ENCODE assay signal across 13 cellular contexts in the genomic region with DNA sequence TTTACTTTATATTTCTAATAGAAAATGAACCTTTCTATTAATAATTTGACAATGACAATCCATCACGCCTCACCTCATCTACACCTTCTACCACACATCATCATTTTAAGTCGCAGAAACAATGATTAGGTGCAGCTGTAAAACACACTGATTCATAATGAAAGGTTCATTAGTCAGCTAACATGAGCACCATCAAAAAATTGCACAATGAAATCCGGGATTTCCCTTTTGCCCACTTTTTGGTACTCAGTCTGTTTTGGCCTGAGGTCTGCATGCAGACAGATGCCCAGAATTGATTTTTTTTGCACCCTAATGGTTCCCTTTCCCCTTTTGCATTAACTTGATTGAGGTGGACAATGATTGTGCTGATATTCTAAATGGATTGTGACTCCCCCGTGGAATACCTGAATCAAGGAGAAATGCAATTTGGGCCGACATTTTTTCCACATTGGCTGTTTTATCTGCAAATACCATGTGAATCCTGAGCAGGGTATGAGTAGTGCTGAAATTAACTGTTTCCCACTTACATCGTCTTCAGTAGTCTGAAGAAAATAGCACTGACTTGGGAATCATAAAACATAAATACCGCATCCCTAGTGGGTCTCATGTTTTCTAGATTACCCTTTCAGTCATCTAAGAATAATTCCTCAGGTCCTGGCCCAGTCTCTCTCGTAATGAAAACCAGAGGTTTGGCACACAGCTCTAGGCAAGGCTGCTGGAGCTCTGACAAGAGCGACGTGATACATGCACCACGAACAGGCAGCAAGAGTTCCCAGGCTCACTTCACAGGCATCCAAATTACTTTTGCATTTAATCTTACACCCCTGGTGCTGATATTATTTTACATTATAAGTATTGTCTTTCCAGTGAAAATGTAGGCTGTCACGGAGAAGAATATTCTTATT.
A peak's percentile ranks its signal among the peaks of the same experiment; 100 is the strongest.
DNase-seq lines count a peak whose midpoint lies in the region; ATAC-seq, FAIRE-seq and TF ChIP-seq lines count a peak whose summit lies in the region.
"Had no signal": no experiment of that assay in that cellular context is flagged by ENCODE, and none has a peak within 500 bp of the region (broad histone marks: within the 10 kb centered on the region; RNA-seq: fewer than 3 reads in every experiment).

No MANE protein-coding gene starts in this region.

- TF ChIP-seq CTCF in foreskin fibroblast (IDR thresholded peaks at IDR 0.05; ENCODE audit: low read depth, low read length), result no peak

- DNase-seq in GM12892 (ENCODE audit: insufficient read length) (no peak), foreskin fibroblast (peak; percentile 91 to 96), skeletal muscle cell (ENCODE audit: low read depth) (peak; percentile 87), NCI-H1436 treated with DMSO at 0.1 percent for 48 hours (lab: John Stamatoyannopoulos, UW) (no peak), NCI-H2107 (lab: John Stamatoyannopoulos, UW) (no peak)
- DNase-seq in effector memory CD8-positive, alpha-beta T cell, result no peak
- DNase-seq: nephron progenitor cell; stimulated activated naive B cell treated with anti-CD40 and anti-IgM and Interleukin-4, amounts not matched to agents 10 μg/mL and 1 μg/mL and 100 μg/mL, for 72 hours had no signal

- no peak overlapping the region for H3K27ac Mint-ChIP-seq in effector memory CD8-positive, alpha-beta T cell
- H3K27ac Mint-ChIP-seq: nephron progenitor cell; stimulated activated naive B cell treated with anti-CD40 and anti-IgM and Interleukin-4, amounts not matched to agents 10 μg/mL and 1 μg/mL and 100 μg/mL, for 72 hours had no signal

- H3K36me3 Mint-ChIP-seq in effector memory CD8-positive, alpha-beta T cell (ENCODE audit: insufficient read depth), result no peaks in the 10 kb centered on the region
- H3K36me3 Mint-ChIP-seq: stimulated activated naive B cell treated with anti-CD40 and anti-IgM and Interleukin-4, amounts not matched to agents 10 μg/mL and 1 μg/mL and 100 μg/mL, for 72 hours had no signal

- H3K4me1 Mint-ChIP-seq in effector memory CD8-positive, alpha-beta T cell (ENCODE audit: low read depth in 2 of 2), result no peaks in the 10 kb centered on the region
- H3K4me1 Mint-ChIP-seq: nephron progenitor cell; stimulated activated naive B cell treated with anti-CD40 and anti-IgM and Interleukin-4, amounts not matched to agents 10 μg/mL and 1 μg/mL and 100 μg/mL, for 72 hours had no signal

- H3K27me3 Mint-ChIP-seq in effector memory CD8-positive, alpha-beta T cell, result no peaks in the 10 kb centered on the region
- H3K27me3 Mint-ChIP-seq: stimulated activated naive B cell treated with anti-CD40 and anti-IgM and Interleukin-4, amounts not matched to agents 10 μg/mL and 1 μg/mL and 100 μg/mL, for 72 hours had no signal

- H3K9me3 Mint-ChIP-seq in effector memory CD8-positive, alpha-beta T cell, result peaks cover 0 to 2% of the 10 kb centered on the region in 2 donors
- H3K9me3 Mint-ChIP-seq: nephron progenitor cell; stimulated activated naive B cell treated with anti-CD40 and anti-IgM and Interleukin-4, amounts not matched to agents 10 μg/mL and 1 μg/mL and 100 μg/mL, for 72 hours had no signal

- ATAC-seq in SK-N-SH treated with all-trans-retinoic acid at 6 μM for 48 hours (peak; percentile 72), HG03565 (IDR thresholded peaks at IDR 0.05; ENCODE audit: unreplicated experiment) (no peak)
- no peak for ATAC-seq in effector memory CD8-positive, alpha-beta T cell (replicated peaks)
- ATAC-seq: stimulated activated naive B cell treated with anti-CD40 and anti-IgM and Interleukin-4, amounts not matched to agents 10 μg/mL and 1 μg/mL and 100 μg/mL, for 72 hours had no signal

- peak; percentile 58 for FAIRE-seq in GM12892 (lab: Jason Lieb, UNC)
- FAIRE-seq: endothelial cell of umbilical vein, islet of Langerhans, TTC549 had no signal

- no peak for TF ChIP-seq POLR2A in GM12892 (IDR thresholded peaks at IDR 0.05; ENCODE audit: low read depth, low read length)

- H3K4me3 Mint-ChIP-seq in effector memory CD8-positive, alpha-beta T cell, result no peak overlapping the region
- H3K4me3 Mint-ChIP-seq: nephron progenitor cell; stimulated activated naive B cell treated with anti-CD40 and anti-IgM and Interleukin-4, amounts not matched to agents 10 μg/mL and 1 μg/mL and 100 μg/mL, for 72 hours had no signal

- no peak overlapping the region for H3K4me3 ChIP-seq in foreskin fibroblast (ENCODE audit: low read depth in 1 of 2, low read length in 2 of 2)
- no peak overlapping the region for H3K4me3 ChIP-seq in skeletal muscle cell (ENCODE audit: low read depth, low read length)

TF ChIP-seq in SK-N-SH treated with all-trans-retinoic acid at 6 μM for 48 hours, 23 proteins besides CTCF, POLR2A, EP300 and RAD21:
- TF ChIP-seq TCF4 (CRISPR knock-in tag; IDR thresholded peaks at IDR 0.05; ENCODE audit: borderline replicate concordance), result peak; percentile 89
- TF ChIP-seq BACH2 (CRISPR knock-in tag; IDR thresholded peaks at IDR 0.05; ENCODE audit: borderline replicate concordance), result 0 out of 2 replicates have a peak, but pooled peaks have one; percentile 26
- TF ChIP-seq PPARA (CRISPR knock-in tag; IDR thresholded peaks at IDR 0.05; ENCODE audit: borderline replicate concordance), result no peak

Comparison
In these comparisons a context has a peak if more than half of its experiments do, and no peak if none do; other contexts are left out.
1. DNase-seq: peak in foreskin fibroblast (2 of 2) and skeletal muscle cell (single experiment); none in GM12892 (single experiment), NCI-H1436 treated with DMSO at 0.1 percent for 48 hours (single experiment), effector memory CD8-positive, alpha-beta T cell (0 of 3) and NCI-H2107 (single experiment).